Comparison of ENCODE assay signal across 21 cellular contexts in genomic region chr12:55760663-55761062, GRCh38. TPM values are rescaled to one million over a fixed set of nuclear protein-coding genes. Genes with fewer than 3 reads are reported as not detected.
A peak's percentile ranks its signal among the peaks of the same experiment; 100 is the strongest.
DNase-seq lines count a peak whose midpoint lies in the region; ATAC-seq lines count a peak whose summit lies in the region.
"Had no signal": no experiment of that assay in that cellular context is flagged by ENCODE, and none has a peak within 500 bp of the region (broad histone marks: within the 10 kb centered on the region; RNA-seq: fewer than 3 reads in every experiment).

No MANE protein-coding gene starts in this region.

- no peak for ATAC-seq in naive thymus-derived CD4-positive, alpha-beta T cell
- no peak for ATAC-seq in GM19023 (IDR thresholded peaks at IDR 0.05; ENCODE audit: unreplicated experiment)
- ATAC-seq: gastroesophageal sphincter, GM23338 had no signal

- H3K27ac ChIP-seq in naive thymus-derived CD4-positive, alpha-beta T cell (ENCODE audit: low read depth, low read length), result no peak overlapping the region
- H3K27ac ChIP-seq: dorsolateral prefrontal cortex, gastroesophageal sphincter, Peyer's patch, SJSA1, tibial nerve had no signal

- H3K4me3 Mint-ChIP-seq in activated T-helper 1 cell treated with anti-CD3 and anti-CD28 coated beads, Interleukin-12 subunit alpha, Interleukin-12 subunit beta, Interleukin-2, Interleukin-4 antibody, amounts not matched to agents 30 ng/mL and 10 ng/mL and 1 ng/mL, durations not matched to agents 14 hours and 24 hours and 36 hours, result no peak overlapping the region
- H3K4me3 Mint-ChIP-seq in naive thymus-derived CD4-positive, alpha-beta T cell, result no peak overlapping the region
- H3K4me3 Mint-ChIP-seq: GM23338, naive B cell had no signal

- H3K4me1 ChIP-seq in naive thymus-derived CD4-positive, alpha-beta T cell (ENCODE audit: control insufficient read depth in 2 of 2, insufficient read depth in 2 of 2, low read length in 2 of 2), result no peaks in the 10 kb centered on the region
- H3K4me1 ChIP-seq: gastroesophageal sphincter, Peyer's patch, SJSA1, tibial nerve had no signal

- no peaks in the 10 kb centered on the region for H3K9me3 ChIP-seq in naive thymus-derived CD4-positive, alpha-beta T cell (ENCODE audit: control insufficient read depth in 2 of 3, low read length in 3 of 3)
- H3K9me3 ChIP-seq: gastroesophageal sphincter, Peyer's patch, SJSA1, tibial nerve had no signal

- H3K4me1 Mint-ChIP-seq in activated T-helper 1 cell treated with anti-CD3 and anti-CD28 coated beads, Interleukin-12 subunit alpha, Interleukin-12 subunit beta, Interleukin-2, Interleukin-4 antibody, amounts not matched to agents 30 ng/mL and 10 ng/mL and 1 ng/mL, durations not matched to agents 14 hours and 24 hours and 36 hours (ENCODE audit: low read depth), result peaks cover 11% of the 10 kb centered on the region
- H3K4me1 Mint-ChIP-seq in naive thymus-derived CD4-positive, alpha-beta T cell, result peaks cover 0 to 12% (median 4%) of the 10 kb centered on the region in 7 donors

- peaks cover 43% of the 10 kb centered on the region for H3K36me3 Mint-ChIP-seq in activated T-helper 1 cell treated with anti-CD3 and anti-CD28 coated beads, Interleukin-12 subunit alpha, Interleukin-12 subunit beta, Interleukin-2, Interleukin-4 antibody, amounts not matched to agents 30 ng/mL and 10 ng/mL and 1 ng/mL, durations not matched to agents 14 hours and 24 hours and 36 hours (ENCODE audit: low read depth)
- H3K36me3 Mint-ChIP-seq in naive thymus-derived CD4-positive, alpha-beta T cell, result peaks cover 12 to 39% (median 23%) of the 10 kb centered on the region in 5 donors

- intact Hi-C loops in activated T-helper 1 cell treated with anti-CD3 and anti-CD28 coated beads, Interleukin-12 subunit alpha, Interleukin-12 subunit beta, Interleukin-2, Interleukin-4 antibody, amounts not matched to agents 30 ng/mL and 10 ng/mL and 1 ng/mL, durations not matched to agents 14 hours and 24 hours and 36 hours (cut with micrococcal nuclease), result loop anchor here (2.0 kb wide), 1 partner anchor 14 kb away; no protein-coding TSS in a partner anchor
- intact Hi-C loops in naive thymus-derived CD4-positive, alpha-beta T cell (cut with micrococcal nuclease), result no loop called here

- DNase-seq in stimulated activated CD4-positive, alpha-beta T cell treated with anti-CD3 and anti-CD28 coated beads, Interleukin-15, amount 100 ng/mL, for 48 hours (ENCODE audit: low read depth in 2 of 2), result peak; percentile 48 to 69
- DNase-seq in stimulated activated CD4-positive, alpha-beta T cell treated with anti-CD3 and anti-CD28 coated beads, Interleukin-4, amount 100 ng/mL, for 4 hours, result no peak
- no peak for DNase-seq in activated T-helper 1 cell treated with anti-CD3 and anti-CD28 coated beads, Interleukin-12 subunit alpha, Interleukin-12 subunit beta, Interleukin-2, Interleukin-4 antibody, amounts not matched to agents 30 ng/mL and 10 ng/mL and 1 ng/mL, durations not matched to agents 14 hours and 24 hours and 36 hours (ENCODE audit: low spot score)
- DNase-seq in naive thymus-derived CD4-positive, alpha-beta T cell, result no peak
- DNase-seq in NCI-H524 (lab: John Stamatoyannopoulos, UW), result no peak
- DNase-seq in NCI-H2029 (lab: John Stamatoyannopoulos, UW), result no peak
- DNase-seq: anterior cingulate cortex; caudate nucleus; DND-41; dorsolateral prefrontal cortex; KG1; mesenchymal stem cell; naive B cell; NCI-H187 treated with DMSO at 0.1 percent for 48 hours; NK-92 treated with Interleukin-12 subunit alpha and Interleukin-12 subunit beta, amount 100 ng/mL, for 24 hours; Peyer's patch had no signal

- POLR2A ChIA-PET in naive thymus-derived CD4-positive, alpha-beta T cell (lab: Charles Lee), result interaction anchor here (1.1 kb wide), 1 partner anchor 22 kb away, joined by 3 read pairs; no protein-coding TSS in a partner anchor

- H3K27ac Mint-ChIP-seq in activated T-helper 1 cell treated with anti-CD3 and anti-CD28 coated beads, Interleukin-12 subunit alpha, Interleukin-12 subunit beta, Interleukin-2, Interleukin-4 antibody, amounts not matched to agents 30 ng/mL and 10 ng/mL and 1 ng/mL, durations not matched to agents 14 hours and 24 hours and 36 hours, result peak overlapping the region; percentile 69
- H3K27ac Mint-ChIP-seq in naive thymus-derived CD4-positive, alpha-beta T cell, result peak overlapping the region in 5 of 9 donors; percentile 2 to 64 (median 43)
- H3K27ac Mint-ChIP-seq: GM23338 had no signal

- H3K27me3 Mint-ChIP-seq in activated T-helper 1 cell treated with anti-CD3 and anti-CD28 coated beads, Interleukin-12 subunit alpha, Interleukin-12 subunit beta, Interleukin-2, Interleukin-4 antibody, amounts not matched to agents 30 ng/mL and 10 ng/mL and 1 ng/mL, durations not matched to agents 14 hours and 24 hours and 36 hours (ENCODE audit: insufficient read depth), result no peaks in the 10 kb centered on the region
- H3K27me3 Mint-ChIP-seq in naive thymus-derived CD4-positive, alpha-beta T cell, result no peaks in the 10 kb centered on the region
- H3K27me3 Mint-ChIP-seq: naive B cell had no signal

- CTCF ChIA-PET in naive thymus-derived CD4-positive, alpha-beta T cell (lab: Charles Lee), result no interaction called here

- peaks cover 10 to 58% (median 16%) of the 10 kb centered on the region in 3 experiments for H3K36me3 ChIP-seq in naive thymus-derived CD4-positive, alpha-beta T cell (ENCODE audit: control insufficient read depth in 2 of 3, insufficient read depth in 3 of 3, low read length in 3 of 3)

- no peak overlapping the region for H3K4me3 ChIP-seq in naive thymus-derived CD4-positive, alpha-beta T cell (ENCODE audit: low read length)
- H3K4me3 ChIP-seq: dorsolateral prefrontal cortex, gastroesophageal sphincter, GM23338, Peyer's patch, SJSA1, tibial nerve had no signal

- H3K9me3 Mint-ChIP-seq in activated T-helper 1 cell treated with anti-CD3 and anti-CD28 coated beads, Interleukin-12 subunit alpha, Interleukin-12 subunit beta, Interleukin-2, Interleukin-4 antibody, amounts not matched to agents 30 ng/mL and 10 ng/mL and 1 ng/mL, durations not matched to agents 14 hours and 24 hours and 36 hours, result no peaks in the 10 kb centered on the region
- no peaks in the 10 kb centered on the region for H3K9me3 Mint-ChIP-seq in naive thymus-derived CD4-positive, alpha-beta T cell
- H3K9me3 Mint-ChIP-seq: GM23338, naive B cell had no signal

- H3K27me3 ChIP-seq in naive thymus-derived CD4-positive, alpha-beta T cell (ENCODE audit: control insufficient read depth in 2 of 2, insufficient read depth in 2 of 2, low read length in 2 of 2), result no peaks in the 10 kb centered on the region
- H3K27me3 ChIP-seq: dorsolateral prefrontal cortex, gastroesophageal sphincter, Peyer's patch, SJSA1, tibial nerve had no signal

RNA-seq across cellular contexts. Expression of gene GDF11, which starts 17.7 kb away (rescaled TPM):
- 14.2 and 15.2 TPM in 2 replicates for total RNA-seq in activated T-helper 1 cell treated with anti-CD3 and anti-CD28 coated beads, Interleukin-12 subunit alpha, Interleukin-12 subunit beta, Interleukin-2, Interleukin-4 antibody, amounts not matched to agents 30 ng/mL and 10 ng/mL and 1 ng/mL, durations not matched to agents 14 hours and 24 hours and 36 hours
- total RNA-seq in naive thymus-derived CD4-positive, alpha-beta T cell, result 10 to 100 TPM in 3 of 5 experiments, 1 to 10 TPM in 2; 6.6 to 16.2 (median 12.0) TPM
- polyA plus RNA-seq in naive thymus-derived CD4-positive, alpha-beta T cell, result under 1 TPM; 0.79 TPM

RNA-seq across cellular contexts. Expression of gene CD63, which starts 31.9 kb away (rescaled TPM):
- 183 and 198 TPM in 2 replicates for total RNA-seq in activated T-helper 1 cell treated with anti-CD3 and anti-CD28 coated beads, Interleukin-12 subunit alpha, Interleukin-12 subunit beta, Interleukin-2, Interleukin-4 antibody, amounts not matched to agents 30 ng/mL and 10 ng/mL and 1 ng/mL, durations not matched to agents 14 hours and 24 hours and 36 hours
- total RNA-seq in naive thymus-derived CD4-positive, alpha-beta T cell, result 100 to 1,000 TPM in 2 of 5 experiments, 10 to 100 TPM in 3; 43.2 to 216 (median 54.3) TPM
- 10 to 100 TPM; 68.7 to 69.8 TPM for polyA plus RNA-seq in naive thymus-derived CD4-positive, alpha-beta T cell

RNA-seq across cellular contexts. Expression of gene RDH5, which starts 40.5 kb away (rescaled TPM):
- 4.2 and 6.7 TPM in 2 replicates for total RNA-seq in activated T-helper 1 cell treated with anti-CD3 and anti-CD28 coated beads, Interleukin-12 subunit alpha, Interleukin-12 subunit beta, Interleukin-2, Interleukin-4 antibody, amounts not matched to agents 30 ng/mL and 10 ng/mL and 1 ng/mL, durations not matched to agents 14 hours and 24 hours and 36 hours
- total RNA-seq in naive thymus-derived CD4-positive, alpha-beta T cell, result 10 to 100 TPM; 14.6 to 24.9 (median 15.9) TPM
- polyA plus RNA-seq in naive thymus-derived CD4-positive, alpha-beta T cell, result 1 to 10 TPM in 1 of 2 donors, under 1 TPM in 1; 0.67 to 1.3 TPM

RNA-seq across cellular contexts. Expression of gene BLOC1S1, which starts 44.8 kb away (rescaled TPM):
- 62.5 and 64.8 TPM in 2 replicates for total RNA-seq in activated T-helper 1 cell treated with anti-CD3 and anti-CD28 coated beads, Interleukin-12 subunit alpha, Interleukin-12 subunit beta, Interleukin-2, Interleukin-4 antibody, amounts not matched to agents 30 ng/mL and 10 ng/mL and 1 ng/mL, durations not matched to agents 14 hours and 24 hours and 36 hours
- 100 to 1,000 TPM in 1 of 5 experiments, 10 to 100 TPM in 4; 37.6 to 112 (median 71.5) TPM for total RNA-seq in naive thymus-derived CD4-positive, alpha-beta T cell
- polyA plus RNA-seq in naive thymus-derived CD4-positive, alpha-beta T cell, result 100 to 1,000 TPM in 1 of 2 donors, 10 to 100 TPM in 1; 83.5 to 102 TPM

RNA-seq across cellular contexts. Expression of gene ITGA7, which starts 53.0 kb away (rescaled TPM):
- total RNA-seq in activated T-helper 1 cell treated with anti-CD3 and anti-CD28 coated beads, Interleukin-12 subunit alpha, Interleukin-12 subunit beta, Interleukin-2, Interleukin-4 antibody, amounts not matched to agents 30 ng/mL and 10 ng/mL and 1 ng/mL, durations not matched to agents 14 hours and 24 hours and 36 hours, result 0.88 and 1.1 TPM in 2 replicates
- total RNA-seq in naive thymus-derived CD4-positive, alpha-beta T cell, result 1 to 10 TPM; 1.4 to 4.6 (median 3.6) TPM
- not detected for polyA plus RNA-seq in naive thymus-derived CD4-positive, alpha-beta T cell

Comparison
In these comparisons a context has a peak if more than half of its experiments do, and no peak if none do; other contexts are left out.
1. DNase-seq: peak in stimulated activated CD4-positive, alpha-beta T cell treated with anti-CD3 and anti-CD28 coated beads, Interleukin-15, amount 100 ng/mL, for 48 hours (2 of 2); none in stimulated activated CD4-positive, alpha-beta T cell treated with anti-CD3 and anti-CD28 coated beads, Interleukin-4, amount 100 ng/mL, for 4 hours (0 of 2), activated T-helper 1 cell treated with anti-CD3 and anti-CD28 coated beads, Interleukin-12 subunit alpha, Interleukin-12 subunit beta, Interleukin-2, Interleukin-4 antibody, amounts not matched to agents 30 ng/mL and 10 ng/mL and 1 ng/mL, durations not matched to agents 14 hours and 24 hours and 36 hours (single experiment), naive thymus-derived CD4-positive, alpha-beta T cell (0 of 9), NCI-H524 (0 of 2) and NCI-H2029 (single experiment).